ENCODE assay signal across 1 cellular context in the genomic region with DNA sequence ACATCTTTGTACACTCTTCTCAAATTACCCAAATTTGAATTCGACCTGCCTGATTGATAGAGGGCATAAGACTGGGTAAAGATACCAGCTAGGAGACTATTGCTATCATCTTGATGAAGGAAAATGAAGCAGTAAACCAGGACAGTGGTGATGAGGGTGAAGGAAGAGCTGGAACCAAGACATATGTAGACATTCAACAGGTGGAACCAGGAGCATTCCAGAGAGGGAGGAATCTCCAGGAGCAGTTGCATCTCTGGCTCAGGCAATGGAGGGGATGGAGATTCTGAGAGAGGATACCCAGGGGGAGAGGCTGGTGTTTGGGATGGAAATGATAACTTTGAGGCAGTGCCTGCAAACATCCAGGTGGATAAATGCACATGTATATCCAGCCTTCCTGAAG.
TF ChIP-seq lines count a peak whose summit lies in the region.

No MANE protein-coding gene starts in this region.

TF ChIP-seq in IMR-90, 13 proteins besides CTCF, POLR2A, EP300 and RAD21:
- TF ChIP-seq SMC3 (IDR thresholded peaks at IDR 0.05; ENCODE audit: low read depth, low read length): no peak
- TF ChIP-seq NFE2L2 (IDR thresholded peaks at IDR 0.05; ENCODE audit: low read depth, low read length): no peak
- TF ChIP-seq MAZ (IDR thresholded peaks at IDR 0.05; ENCODE audit: borderline replicate concordance, low read depth, low read length): no peak
- TF ChIP-seq CHD1 (IDR thresholded peaks at IDR 0.05; ENCODE audit: low read depth, low read length): no peak
- no peak for TF ChIP-seq MAFK (IDR thresholded peaks at IDR 0.05; ENCODE audit: low read depth, low read length)
- no peak for TF ChIP-seq USF2 (IDR thresholded peaks at IDR 0.05; ENCODE audit: low read depth, low read length)
- no peak for TF ChIP-seq FOS (IDR thresholded peaks at IDR 0.05; ENCODE audit: low read depth, low read length)
- no peak for TF ChIP-seq BHLHE40 (IDR thresholded peaks at IDR 0.05; ENCODE audit: low read depth, low read length)
